In genomic region chr17:56833812-56834379, GRCh38 we compare ENCODE assay signal across 8 cellular contexts. TPM values are rescaled to one million over a fixed set of nuclear protein-coding genes. Genes with fewer than 3 reads are reported as not detected.
DNase-seq lines count a peak whose midpoint lies in the region; ATAC-seq and TF ChIP-seq lines count a peak whose summit lies in the region.

Gene C17orf67 (minus strand): TSS chr17:56833920. CDS start chr17:56815810, 18,110 bp downstream.
Gene DGKE (plus strand): TSS chr17:56834151. CDS start chr17:56834796, 645 bp downstream.

- TF ChIP-seq POLR2A in uterus (IDR thresholded peaks at IDR 0.05): peak; percentile 55 to 86

- peak within 1 kb of the TSS; percentile 89 for H3K27ac Mint-ChIP-seq in T-helper 1 cell treated with Interleukin-12 subunit alpha and Interleukin-12 subunit beta and Interleukin-4 antibody, amounts not matched to agents 30 μg/mL and 1 μg/mL, for 36 hours

- peaks cover 46% of the 10 kb centered on the region for H3K4me1 Mint-ChIP-seq in T-helper 1 cell treated with Interleukin-12 subunit alpha and Interleukin-12 subunit beta and Interleukin-4 antibody, amounts not matched to agents 30 μg/mL and 1 μg/mL, for 36 hours (ENCODE audit: low read depth)

- no peak for TF ChIP-seq CTCF in GM13977 (IDR thresholded peaks at IDR 0.05; ENCODE audit: extremely low read depth, insufficient read depth, missing control alignments)
- no peak for TF ChIP-seq CTCF in right atrium auricular region (IDR thresholded peaks at IDR 0.05)
- peak in 1 of 4 experiments; percentile 28 for TF ChIP-seq CTCF in uterus (IDR thresholded peaks at IDR 0.05)

- peak; percentile 61 for ATAC-seq in HG02852 (IDR thresholded peaks at IDR 0.05; ENCODE audit: unreplicated experiment)

- H3K9me3 ChIP-seq in right atrium auricular region (no peaks in the 10 kb centered on the region), uterus (no peaks in the 10 kb centered on the region)

- intact Hi-C loops in uterus (cut with DNase I; ENCODE audit: low total_unique reads): loop anchor here (5.0 kb wide), 1 partner anchor 108 kb away; no protein-coding TSS in a partner anchor

- H3K4me3 Mint-ChIP-seq in T-helper 1 cell treated with Interleukin-12 subunit alpha and Interleukin-12 subunit beta and Interleukin-4 antibody, amounts not matched to agents 30 μg/mL and 1 μg/mL, for 36 hours: peak within 1 kb of the TSS; percentile 90

- peaks cover 27% of the 10 kb centered on the region for H3K36me3 Mint-ChIP-seq in T-helper 1 cell treated with Interleukin-12 subunit alpha and Interleukin-12 subunit beta and Interleukin-4 antibody, amounts not matched to agents 30 μg/mL and 1 μg/mL, for 36 hours (ENCODE audit: low read depth)

- peak; percentile 99 for DNase-seq in GM13977 (ENCODE audit: low spot score)
- peak; percentile 99 for DNase-seq in NCI-H1436 (lab: John Stamatoyannopoulos, UW)
- DNase-seq in amygdala (lab: John Stamatoyannopoulos, UW): peak in 55 of 56 donors; percentile 59 to 99 (median 93)
- DNase-seq in right atrium auricular region (ENCODE audit: low spot score): peak; percentile 96
- DNase-seq in pulmonary artery endothelial cell (ENCODE audit: low read depth, low spot score): peak; percentile 85
- peak; percentile 99 for DNase-seq in uterus

- no peaks in the 10 kb centered on the region for H3K27me3 ChIP-seq in right atrium auricular region
- H3K27me3 ChIP-seq in uterus: no peaks in the 10 kb centered on the region

- no peaks in the 10 kb centered on the region for H3K27me3 Mint-ChIP-seq in T-helper 1 cell treated with Interleukin-12 subunit alpha and Interleukin-12 subunit beta and Interleukin-4 antibody, amounts not matched to agents 30 μg/mL and 1 μg/mL, for 36 hours (ENCODE audit: low read depth)

- no peaks in the 10 kb centered on the region for H3K9me3 Mint-ChIP-seq in T-helper 1 cell treated with Interleukin-12 subunit alpha and Interleukin-12 subunit beta and Interleukin-4 antibody, amounts not matched to agents 30 μg/mL and 1 μg/mL, for 36 hours

- H3K27ac ChIP-seq in right atrium auricular region: peak within 1 kb of the TSS; percentile 93 to 95
- H3K27ac ChIP-seq in uterus: peak within 1 kb of the TSS; percentile 96 to 97

- H3K36me3 ChIP-seq in right atrium auricular region: no peaks in the 10 kb centered on the region
- H3K36me3 ChIP-seq in uterus: no peaks in the 10 kb centered on the region

- peaks cover 0 to 34% of the 10 kb centered on the region in 2 donors for H3K4me1 ChIP-seq in right atrium auricular region
- peaks cover 4 to 8% of the 10 kb centered on the region in 2 donors for H3K4me1 ChIP-seq in uterus

- in situ Hi-C loops in GM13977 (cut with MboI; ENCODE audit: low pct_unique_long_range_greater_than_20kb, low sequenced_read_pairs, unreplicated experiment): no loop called here

- H3K4me3 ChIP-seq in right atrium auricular region (peak within 1 kb of the TSS; percentile 76 to 92), uterus (peak within 1 kb of the TSS; percentile 79 to 87)

RNA-seq across cellular contexts. Expression of gene C17orf67, which starts in this region (rescaled TPM):
- total RNA-seq in right atrium auricular region (under 1 TPM in 1 of 2 donors, not detected in 1; 0.51 TPM), pulmonary artery endothelial cell (1.3 and 1.4 TPM in 2 replicates), uterus (10 to 100 TPM in 1 of 4 donors, 1 to 10 TPM in 2, not detected in 1; 1.4 to 27.4 (median 9.4) TPM)

RNA-seq across cellular contexts. Expression of gene DGKE, which starts in this region (rescaled TPM):
- 1 to 10 TPM; 3.4 to 3.7 TPM for total RNA-seq in right atrium auricular region
- 6.9 and 12.3 TPM in 2 replicates for total RNA-seq in pulmonary artery endothelial cell
- total RNA-seq in uterus: 10 to 100 TPM; 14.4 to 31.2 (median 23.1) TPM

Comparison
In these comparisons a context has a peak if more than half of its experiments do, and no peak if none do; other contexts are left out.
1. Peak in every context shown above with its lines: DNase-seq, ATAC-seq, H3K4me3 ChIP-seq and H3K27ac ChIP-seq.